Comparison of ENCODE assay signal across 18 cellular contexts in the genomic region with DNA sequence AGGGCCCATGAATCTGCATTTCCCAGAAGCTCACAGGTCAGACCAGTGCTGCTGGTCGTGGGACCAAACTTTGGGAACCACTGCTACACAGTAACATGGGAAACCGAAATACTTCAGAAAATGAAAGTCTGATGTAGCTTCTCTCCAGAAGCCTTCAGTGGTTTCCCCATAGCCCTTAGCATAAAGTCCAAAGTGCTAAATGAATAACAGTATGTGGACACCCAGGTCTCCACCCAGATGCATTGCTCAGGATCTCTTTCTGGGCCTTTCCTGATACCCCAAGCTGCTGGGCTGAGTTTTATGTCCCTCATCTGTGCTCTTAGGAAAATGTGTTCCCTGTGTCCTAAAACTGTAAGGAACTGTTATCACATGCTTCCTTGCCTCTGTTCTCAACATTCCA.
DNase-seq lines count a peak whose midpoint lies in the region; ATAC-seq, FAIRE-seq and TF ChIP-seq lines count a peak whose summit lies in the region.
"Had no signal": no experiment of that assay in that cellular context is flagged by ENCODE, and none has a peak within 500 bp of the region (broad histone marks: within the 10 kb centered on the region; RNA-seq: fewer than 3 reads in every experiment).

No MANE protein-coding gene starts in this region.

- no peak for DNase-seq in bronchial epithelial cell (ENCODE audit: low read depth)
- DNase-seq in mesothelial cell of epicardium (ENCODE audit: low spot score in 2 of 2, unreplicated experiment in 2 of 2), result no peak
- DNase-seq in SIG-M5 treated with dmso at 0.1 percent for 504 hours (lab: John Stamatoyannopoulos, UW; ENCODE audit: unreplicated experiment), result no peak
- DNase-seq in immature natural killer cell, result no peak
- no peak for DNase-seq in glomerular visceral epithelial cell (ENCODE audit: extremely low spot score)
- DNase-seq: activated CD4-positive, alpha-beta T cell treated with anti-CD3 and anti-CD28 coated beads for 48 hours; AML-193; foreskin melanocyte; naive thymus-derived CD8-positive, alpha-beta T cell; NCI-H1436 treated with DMSO at 0.1 percent for 48 hours; posterior cingulate gyrus; SJCRH30 had no signal

- peaks cover 77% of the 10 kb centered on the region for H3K4me1 Mint-ChIP-seq in mesothelial cell of epicardium
- no peaks in the 10 kb centered on the region for H3K4me1 Mint-ChIP-seq in immature natural killer cell
- H3K4me1 Mint-ChIP-seq: naive thymus-derived CD8-positive, alpha-beta T cell had no signal

- H3K27me3 ChIP-seq in bronchial epithelial cell (ENCODE audit: control insufficient read depth, insufficient read depth, low read length), result no peaks in the 10 kb centered on the region
- H3K27me3 ChIP-seq: ascending aorta, SJCRH30 had no signal

- H3K27ac Mint-ChIP-seq in mesothelial cell of epicardium, result peak overlapping the region; percentile 36
- no peak overlapping the region for H3K27ac Mint-ChIP-seq in immature natural killer cell
- H3K27ac Mint-ChIP-seq: naive thymus-derived CD8-positive, alpha-beta T cell had no signal

- TF ChIP-seq CTCF in bronchial epithelial cell (IDR thresholded peaks at IDR 0.05; ENCODE audit: insufficient read depth, low read length, severe bottlenecking), result no peak
- TF ChIP-seq CTCF in mesothelial cell of epicardium (IDR thresholded peaks at IDR 0.05; ENCODE audit: unreplicated experiment), result no peak

- H3K4me3 ChIP-seq in bronchial epithelial cell (ENCODE audit: low read depth, low read length), result no peak overlapping the region
- H3K4me3 ChIP-seq: ascending aorta, lung, SJCRH30 had no signal

- ATAC-seq in GM18498 (IDR thresholded peaks at IDR 0.05; ENCODE audit: unreplicated experiment) (peak; percentile 52), HG02938 (IDR thresholded peaks at IDR 0.05; ENCODE audit: unreplicated experiment) (peak; percentile 55), HG02973 (IDR thresholded peaks at IDR 0.05; ENCODE audit: unreplicated experiment) (no peak)
- ATAC-seq: naive thymus-derived CD8-positive, alpha-beta T cell had no signal

- H3K9me3 Mint-ChIP-seq in mesothelial cell of epicardium, result no peaks in the 10 kb centered on the region
- H3K9me3 Mint-ChIP-seq in immature natural killer cell, result peaks cover 1 to 14% (median 4%) of the 10 kb centered on the region in 6 donors

- H3K27me3 Mint-ChIP-seq in mesothelial cell of epicardium (ENCODE audit: low read depth) (no peaks in the 10 kb centered on the region), immature natural killer cell (ENCODE audit: low read depth in 3 of 3) (no peaks in the 10 kb centered on the region)

- H3K4me3 Mint-ChIP-seq in mesothelial cell of epicardium (no peak overlapping the region), immature natural killer cell (no peak overlapping the region)
- H3K4me3 Mint-ChIP-seq: naive thymus-derived CD8-positive, alpha-beta T cell had no signal

- H3K36me3 ChIP-seq in bronchial epithelial cell (ENCODE audit: control insufficient read depth, insufficient read depth, low read length), result no peaks in the 10 kb centered on the region
- H3K36me3 ChIP-seq: ascending aorta had no signal

- peak; percentile 47 for FAIRE-seq in bronchial epithelial cell (lab: Jason Lieb, UNC)
- FAIRE-seq: colon had no signal

- H3K36me3 Mint-ChIP-seq in mesothelial cell of epicardium (peaks cover 7% of the 10 kb centered on the region), immature natural killer cell (no peaks in the 10 kb centered on the region)
- H3K36me3 Mint-ChIP-seq: naive thymus-derived CD8-positive, alpha-beta T cell had no signal
